In genomic region chr4:142040043-142040442, GRCh38 we compare ENCODE assay signal across 1 cellular context.
TF ChIP-seq lines count a peak whose summit lies in the region.

No MANE protein-coding gene starts in this region.

TF ChIP-seq in SK-N-SH treated with all-trans-retinoic acid at 6 μM for 48 hours, 23 proteins besides CTCF, POLR2A, EP300 and RAD21 (continued from another document):
- TF ChIP-seq POU6F1 (CRISPR knock-in tag; IDR thresholded peaks at IDR 0.05; ENCODE audit: borderline replicate concordance, low read depth): no peak
- TF ChIP-seq SNAI2 (CRISPR knock-in tag; IDR thresholded peaks at IDR 0.05): no peak
- no peak for TF ChIP-seq ESRRG (CRISPR knock-in tag; IDR thresholded peaks at IDR 0.05)
- TF ChIP-seq ISL1 (CRISPR knock-in tag; IDR thresholded peaks at IDR 0.05): no peak
- no peak for TF ChIP-seq ZNF565 (CRISPR knock-in tag; conservative IDR thresholded peaks at IDR 0.05; ENCODE audit: low read depth)
